Comparison of ENCODE assay signal across 23 cellular contexts in the genomic region with DNA sequence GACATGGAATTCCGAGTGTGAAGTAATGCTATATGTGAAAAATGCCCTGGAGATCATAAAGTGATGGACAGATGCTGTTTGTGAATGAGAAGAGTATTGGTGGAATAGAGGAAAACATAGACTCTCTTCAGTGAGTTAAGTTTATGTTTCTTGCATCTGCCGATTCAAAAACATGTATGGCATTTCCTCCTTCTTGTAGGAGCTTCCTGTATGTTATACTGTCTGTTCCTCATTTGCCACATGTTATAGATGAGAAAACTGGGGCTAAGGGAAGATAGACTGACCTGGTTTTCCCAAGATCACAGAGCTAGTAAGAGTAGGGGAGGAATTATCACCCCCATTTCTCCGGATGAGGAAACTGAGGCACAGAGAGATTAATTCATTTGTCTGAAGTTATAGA. TPM values are rescaled to one million over a fixed set of nuclear protein-coding genes. Genes with fewer than 3 reads are reported as not detected.
DNase-seq lines count a peak whose midpoint lies in the region; ATAC-seq, FAIRE-seq and TF ChIP-seq lines count a peak whose summit lies in the region.
"Had no signal": no experiment of that assay in that cellular context is flagged by ENCODE, and none has a peak within 500 bp of the region (broad histone marks: within the 10 kb centered on the region; RNA-seq: fewer than 3 reads in every experiment).

No MANE protein-coding gene starts in this region.

- no peak overlapping the region for H3K27ac Mint-ChIP-seq in MCF 10A (ENCODE audit: low read depth, unreplicated experiment)
- H3K27ac Mint-ChIP-seq: neural progenitor cell had no signal

- peaks cover 14% of the 10 kb centered on the region for H3K4me1 Mint-ChIP-seq in MCF 10A (ENCODE audit: insufficient read depth, unreplicated experiment)
- H3K4me1 Mint-ChIP-seq: neural progenitor cell had no signal

- BruUV-seq in mammary epithelial cell (replicated peaks; lab: Mats Ljungman, UMichigan) (no TSS peak), MCF 10A (replicated peaks; lab: Mats Ljungman, UMichigan) (no TSS peak), endothelial cell of umbilical vein (replicated peaks; lab: Mats Ljungman, UMichigan) (no TSS peak)

- H3K4me3 Mint-ChIP-seq in MCF 10A (ENCODE audit: unreplicated experiment) = no peak overlapping the region
- H3K4me3 Mint-ChIP-seq: neural progenitor cell had no signal

- H4K8ac ChIP-seq in trophoblast cell (ENCODE audit: low read depth, low read length) = no peak overlapping the region

- peak; percentile 82 for FAIRE-seq in endothelial cell of umbilical vein (lab: Jason Lieb, UNC)
- FAIRE-seq: A549, D721Med, TTC549, urothelium cell line had no signal

- CTCF ChIA-PET in mammary epithelial cell (lab: Charles Lee; ENCODE audit: low non-redundant PET) (no interaction called here), MCF 10A (lab: Yijun Ruan, JAX) (interaction anchor here (0.7 to 5.5 kb wide), 3 partner anchors 15 to 158 kb away, joined by 3 to 51 read pairs (median 3); no protein-coding TSS in a partner anchor), endothelial cell of umbilical vein (lab: Charles Lee) (interaction anchor here (1.2 to 1.3 kb wide), 3 partner anchors 9 to 88 kb away, joined by 3 to 4 read pairs (median 4); no protein-coding TSS in a partner anchor)

- WGBS in mammary epithelial cell (ENCODE audit: low coverage, missing lambda C conversion rate) = 87% methylated on average over 3 of the region's 3 CpGs
- no CpG with 5 or more reads among the region's 3 CpGs for WGBS in trophoblast cell (ENCODE audit: extremely low coverage, insufficient coverage, insufficient read length)

- no peak overlapping the region for H4K12ac ChIP-seq in trophoblast cell (ENCODE audit: low read depth, low read length)

- no peaks in the 10 kb centered on the region for H3K79me1 ChIP-seq in trophoblast cell (ENCODE audit: low read length)

- no peak overlapping the region for H2AK5ac ChIP-seq in trophoblast cell (ENCODE audit: low read length)

- no peaks in the 10 kb centered on the region for H3K27me3 Mint-ChIP-seq in MCF 10A (ENCODE audit: insufficient read depth, unreplicated experiment)

- H2AFZ ChIP-seq in mammary epithelial cell (ENCODE audit: low read depth, low read length) (peak overlapping the region; percentile 31), OCI-LY3 (ENCODE audit: low read depth, low read length) (no peak overlapping the region), endothelial cell of umbilical vein (ENCODE audit: low read depth, low read length) (no peak overlapping the region), trophoblast cell (ENCODE audit: insufficient read depth, low read length, poor library complexity) (no peak overlapping the region)
- H2AFZ ChIP-seq: neural progenitor cell had no signal

- TF ChIP-seq POLR2A in endothelial cell of umbilical vein (IDR thresholded peaks at IDR 0.05; ENCODE audit: low read depth, low read length) = no peak

- H3K27ac ChIP-seq in mammary epithelial cell (ENCODE audit: insufficient read depth, low read depth, low read length) (no peak overlapping the region), OCI-LY3 (ENCODE audit: low read length) (no peak overlapping the region), endothelial cell of umbilical vein (ENCODE audit: insufficient read depth, low read depth, low read length) (no peak overlapping the region), upper lobe of right lung (no peak overlapping the region), trophoblast cell (ENCODE audit: low read depth, low read length) (no peak overlapping the region)
- H3K27ac ChIP-seq: A549, dorsolateral prefrontal cortex, KMS-11, neural progenitor cell had no signal

- H4K91ac ChIP-seq in trophoblast cell (ENCODE audit: low read depth, low read length) = no peak overlapping the region

- H2BK12ac ChIP-seq in trophoblast cell (ENCODE audit: low read length) = no peak overlapping the region

- in situ Hi-C loops in mammary epithelial cell (cut with MboI; ENCODE audit: low sequenced_read_pairs in 2 of 2) = no loop called here

- no peaks in the 10 kb centered on the region for H3K27me3 ChIP-seq in mammary epithelial cell (ENCODE audit: insufficient read depth, low read length)
- no peaks in the 10 kb centered on the region for H3K27me3 ChIP-seq in OCI-LY3 (ENCODE audit: low read depth, low read length)
- peaks cover 0 to 2% of the 10 kb centered on the region in 2 experiments for H3K27me3 ChIP-seq in endothelial cell of umbilical vein (ENCODE audit: control insufficient read depth in 2 of 2, insufficient read depth in 2 of 2, low read length in 2 of 2)
- H3K27me3 ChIP-seq in upper lobe of right lung = no peaks in the 10 kb centered on the region
- H3K27me3 ChIP-seq in trophoblast cell (ENCODE audit: insufficient read depth, low read length) = no peaks in the 10 kb centered on the region
- H3K27me3 ChIP-seq: dorsolateral prefrontal cortex, neural progenitor cell had no signal

- dilution Hi-C loops in mammary epithelial cell (cut with HindIII; ENCODE audit: low sequenced_read_pairs) (no loop called here), endothelial cell of umbilical vein (cut with MboI; ENCODE audit: extremely low pct_ligation_motif_present, low sequenced_read_pairs) (no loop called here)

- TF ChIP-seq CTCF in mammary epithelial cell (conservative IDR thresholded peaks at IDR 0.05 in 1 of 2, IDR thresholded peaks at IDR 0.05 in 1 of 2; ENCODE audit: extremely low read depth in 1 of 2, insufficient read depth in 1 of 2, low read depth in 1 of 2, low read length in 2 of 2) (no peak), MCF 10A (IDR thresholded peaks at IDR 0.05; ENCODE audit: unreplicated experiment) (no peak), OCI-LY3 (IDR thresholded peaks at IDR 0.05; ENCODE audit: low read depth, low read length) (no peak), endothelial cell of umbilical vein (IDR thresholded peaks at IDR 0.05; ENCODE audit: extremely low read depth in 1 of 2, insufficient read depth in 1 of 2, low read depth in 1 of 2, low read length in 2 of 2) (no peak), upper lobe of right lung (IDR thresholded peaks at IDR 0.05) (no peak)

- H3K4ac ChIP-seq in trophoblast cell (ENCODE audit: low read depth, low read length) = no peak overlapping the region

- intact Hi-C loops in mammary epithelial cell (cut with micrococcal nuclease) (no loop called here), MCF 10A (cut with micrococcal nuclease) (no loop called here), endothelial cell of umbilical vein (cut with micrococcal nuclease) (no loop called here), upper lobe of right lung (cut with DNase I) (no loop called here)

- H4K20me1 ChIP-seq in mammary epithelial cell (ENCODE audit: insufficient read depth, low read length) (no peaks in the 10 kb centered on the region), OCI-LY3 (ENCODE audit: insufficient read depth, low read length) (no peaks in the 10 kb centered on the region), endothelial cell of umbilical vein (replicated peaks; ENCODE audit: control insufficient read depth, extremely low read depth, insufficient read depth, low read length) (no peaks in the 10 kb centered on the region)

- H3K18ac ChIP-seq in trophoblast cell (ENCODE audit: low read length) = no peak overlapping the region

- DNase-seq in mammary epithelial cell (no peak), MCF 10A (ENCODE audit: unreplicated experiment) (no peak), endothelial cell of umbilical vein (ENCODE audit: low read depth, low spot score) (peak; percentile 20), upper lobe of right lung (no peak), trophoblast cell (no peak), NCI-H446 treated with DMSO at 0.1 percent for 48 hours (lab: John Stamatoyannopoulos, UW) (no peak)
- DNase-seq: activated effector memory CD4-positive, alpha-beta T cell treated with anti-CD3 and anti-CD28 coated beads, Interleukin-2, amount 50 U/mL, for 16 hours; dorsolateral prefrontal cortex; NCI-H187 treated with DMSO at 0.1 percent for 48 hours; SHP77; stimulated activated naive CD4-positive, alpha-beta T cell treated with Interleukin-2 at 50 U/mL for 16 hours had no signal

- H2BK120ac ChIP-seq in trophoblast cell (ENCODE audit: insufficient read depth, low read length, poor library complexity) = no peak overlapping the region

- no peaks in the 10 kb centered on the region for H3K9me1 ChIP-seq in endothelial cell of umbilical vein (replicated peaks; ENCODE audit: control insufficient read depth, extremely low read depth, insufficient read depth, low read length)

- H3K36me3 Mint-ChIP-seq in MCF 10A (ENCODE audit: insufficient read depth, unreplicated experiment) = no peaks in the 10 kb centered on the region
- H3K36me3 Mint-ChIP-seq: neural progenitor cell had no signal

- H3K4me2 ChIP-seq in mammary epithelial cell (ENCODE audit: insufficient read depth, low read depth, low read length) = no peak overlapping the region
- peak overlapping the region; percentile 22; the same call in 1 of the 2 replicates for H3K4me2 ChIP-seq in OCI-LY3 (ENCODE audit: low read length)
- no peak overlapping the region for H3K4me2 ChIP-seq in endothelial cell of umbilical vein (ENCODE audit: insufficient read depth, low read length)
- no peak overlapping the region for H3K4me2 ChIP-seq in trophoblast cell (ENCODE audit: low read length)
- H3K4me2 ChIP-seq: A549, KMS-11, neural progenitor cell had no signal

- H3K4me1 ChIP-seq in mammary epithelial cell (ENCODE audit: insufficient read depth, low read length) (peaks cover 18% of the 10 kb centered on the region), OCI-LY3 (ENCODE audit: low read length) (peaks cover 12% of the 10 kb centered on the region), endothelial cell of umbilical vein (ENCODE audit: control insufficient read depth, extremely low read depth, insufficient read depth, low read length) (peaks cover 5% of the 10 kb centered on the region), upper lobe of right lung (peaks cover 11% of the 10 kb centered on the region), trophoblast cell (ENCODE audit: control insufficient read depth in 1 of 2, insufficient read depth in 2 of 2, low read length in 2 of 2) (no peaks in the 10 kb centered on the region)
- H3K4me1 ChIP-seq: A549 had no signal

- no peak overlapping the region for H2BK5ac ChIP-seq in trophoblast cell (ENCODE audit: low read depth, low read length, poor library complexity)

- no peaks in the 10 kb centered on the region for H3K9me3 Mint-ChIP-seq in MCF 10A (ENCODE audit: unreplicated experiment)

- H3K36me3 ChIP-seq in mammary epithelial cell (ENCODE audit: insufficient read depth, low read length) (no peaks in the 10 kb centered on the region), OCI-LY3 (replicated peaks; ENCODE audit: low read depth, low read length) (no peaks in the 10 kb centered on the region), endothelial cell of umbilical vein (ENCODE audit: control insufficient read depth in 2 of 2, extremely low read depth in 1 of 2, insufficient read depth in 2 of 2, low read length in 2 of 2) (no peaks in the 10 kb centered on the region), upper lobe of right lung (no peaks in the 10 kb centered on the region), trophoblast cell (ENCODE audit: control insufficient read depth in 1 of 2, insufficient read depth in 2 of 2, low read length in 2 of 2) (no peaks in the 10 kb centered on the region)
- H3K36me3 ChIP-seq: neural progenitor cell had no signal

- POLR2A ChIA-PET in MCF 10A (lab: Yijun Ruan, JAX) (interaction anchor here (0.9 to 1.5 kb wide), 2 partner anchors 9 to 14 kb away, joined by 3 to 4 read pairs; no protein-coding TSS in a partner anchor), endothelial cell of umbilical vein (lab: Charles Lee) (no interaction called here)

- H3K9ac ChIP-seq in mammary epithelial cell (ENCODE audit: insufficient read depth, low read length) (no peak overlapping the region), OCI-LY3 (ENCODE audit: low read length) (no peak overlapping the region), endothelial cell of umbilical vein (replicated peaks; ENCODE audit: extremely low read depth, insufficient read depth, low read length) (no peak overlapping the region), trophoblast cell (ENCODE audit: low read length) (no peak overlapping the region)
- H3K9ac ChIP-seq: KMS-11, neural progenitor cell had no signal

- H3K14ac ChIP-seq in trophoblast cell (ENCODE audit: low read length) = no peak overlapping the region

- H3K4me3 ChIP-seq in mammary epithelial cell (replicated peaks in 1 of 3; ENCODE audit: insufficient read depth in 1 of 3, low read depth in 2 of 3, low read length in 3 of 3) = no peak overlapping the region
- no peak overlapping the region for H3K4me3 ChIP-seq in OCI-LY3 (ENCODE audit: low read length)
- H3K4me3 ChIP-seq in endothelial cell of umbilical vein (replicated peaks in 1 of 3; ENCODE audit: insufficient read depth in 1 of 3, low read depth in 1 of 3, low read length in 3 of 3) = no peak overlapping the region
- H3K4me3 ChIP-seq in upper lobe of right lung = no peak overlapping the region
- H3K4me3 ChIP-seq in trophoblast cell (ENCODE audit: low read depth, low read length) = no peak overlapping the region
- H3K4me3 ChIP-seq: A549, dorsolateral prefrontal cortex, neural progenitor cell, skin epidermis had no signal

- H3K79me2 ChIP-seq in mammary epithelial cell (ENCODE audit: insufficient read depth, low read length) (no peaks in the 10 kb centered on the region), OCI-LY3 (ENCODE audit: low read length) (no peaks in the 10 kb centered on the region), endothelial cell of umbilical vein (ENCODE audit: control insufficient read depth, insufficient read depth, low read length) (no peaks in the 10 kb centered on the region), trophoblast cell (ENCODE audit: control insufficient read depth, insufficient read depth, low read length, poor library complexity) (no peaks in the 10 kb centered on the region)

- peak; percentile 70 for ATAC-seq in upper lobe of right lung
- ATAC-seq in GM18511 (IDR thresholded peaks at IDR 0.05; ENCODE audit: unreplicated experiment) = no peak
- ATAC-seq: A549 had no signal

- no peak overlapping the region for H3K23ac ChIP-seq in trophoblast cell (ENCODE audit: low read length)

- H3K9me3 ChIP-seq in mammary epithelial cell (replicated peaks; ENCODE audit: insufficient read depth, low read length) = no peaks in the 10 kb centered on the region
- H3K9me3 ChIP-seq in OCI-LY3 (ENCODE audit: insufficient read depth, low read length) = no peaks in the 10 kb centered on the region
- H3K9me3 ChIP-seq in endothelial cell of umbilical vein (replicated peaks; ENCODE audit: control insufficient read depth, insufficient read depth, low read length) = no peaks in the 10 kb centered on the region
- no peaks in the 10 kb centered on the region for H3K9me3 ChIP-seq in upper lobe of right lung
- no peaks in the 10 kb centered on the region for H3K9me3 ChIP-seq in trophoblast cell (ENCODE audit: insufficient read depth, low read depth, low read length)
- H3K9me3 ChIP-seq: A549 had no signal

RNA-seq across cellular contexts. Expression of a gene that starts 41.1 kb away (rescaled TPM):
- total RNA-seq in mammary epithelial cell (not detected), MCF 10A (2022) (not detected in 2 replicates), endothelial cell of umbilical vein (not detected in 2 replicates), upper lobe of right lung (not detected)
- polyA plus RNA-seq in mammary epithelial cell (0.10 TPM), endothelial cell of umbilical vein (not detected in 2 replicates)
- polyA minus RNA-seq in mammary epithelial cell (not detected), endothelial cell of umbilical vein (not detected in 2 replicates)
- polyA plus RNA-seq in endothelial cell of umbilical vein (2011; cell fraction: cytosol; rRNA removed) = not detected in 2 replicates
- polyA plus RNA-seq in endothelial cell of umbilical vein (2011; cell fraction: nucleus; rRNA removed) = not detected in 2 replicates
- not detected in 2 replicates for polyA plus RNA-seq in endothelial cell of umbilical vein (2012)
- not detected for polyA minus RNA-seq in endothelial cell of umbilical vein (2011; cell fraction: cytosol; rRNA and poly(A)+ RNA removed)
- polyA minus RNA-seq in endothelial cell of umbilical vein (2011; cell fraction: nucleus; rRNA and poly(A)+ RNA removed) = not detected in 2 replicates
- not detected in 2 replicates for polyA plus RNA-seq in trophoblast cell (2013)
- total RNA-seq: activated CD8-positive, alpha-beta memory T cell treated with anti-CD3 and anti-CD28 coated beads for 36 hours; aorta; dorsolateral prefrontal cortex; lower leg skin had no signal
- polyA plus RNA-seq: aorta had no signal

RNA-seq across cellular contexts. Expression of a gene that starts 52.0 kb away (rescaled TPM):
- not detected for total RNA-seq in mammary epithelial cell
- not detected for polyA plus RNA-seq in mammary epithelial cell
- not detected for polyA minus RNA-seq in mammary epithelial cell
- not detected in 2 replicates for total RNA-seq in MCF 10A (2022)
- not detected in 2 replicates for total RNA-seq in endothelial cell of umbilical vein
- polyA plus RNA-seq in endothelial cell of umbilical vein = not detected in 2 replicates
- not detected in 2 replicates for polyA plus RNA-seq in endothelial cell of umbilical vein (2011; cell fraction: cytosol; rRNA removed)
- polyA plus RNA-seq in endothelial cell of umbilical vein (2011; cell fraction: nucleus; rRNA removed) = not detected in 2 replicates
- not detected in 2 replicates for polyA plus RNA-seq in endothelial cell of umbilical vein (2012)
- polyA minus RNA-seq in endothelial cell of umbilical vein = not detected in 2 replicates
- not detected for polyA minus RNA-seq in endothelial cell of umbilical vein (2011; cell fraction: cytosol; rRNA and poly(A)+ RNA removed)
- polyA minus RNA-seq in endothelial cell of umbilical vein (2011; cell fraction: nucleus; rRNA and poly(A)+ RNA removed) = not detected in 2 replicates
- 0.67 TPM for total RNA-seq in upper lobe of right lung
- polyA plus RNA-seq in trophoblast cell (2013) = not detected in 2 replicates
- polyA plus RNA-seq: A549 had no signal

RNA-seq across cellular contexts. Expression of a gene that starts 53.8 kb away (rescaled TPM):
- total RNA-seq in mammary epithelial cell (not detected), MCF 10A (2022) (not detected in 2 replicates), endothelial cell of umbilical vein (not detected in 2 replicates), upper lobe of right lung (not detected)
- polyA plus RNA-seq in mammary epithelial cell (not detected), endothelial cell of umbilical vein (not detected in 2 replicates)
- polyA minus RNA-seq in mammary epithelial cell (not detected), endothelial cell of umbilical vein (not detected in 2 replicates)
- not detected in 2 replicates for polyA plus RNA-seq in endothelial cell of umbilical vein (2011; cell fraction: cytosol; rRNA removed)
- not detected in 2 replicates for polyA plus RNA-seq in endothelial cell of umbilical vein (2011; cell fraction: nucleus; rRNA removed)
- polyA plus RNA-seq in endothelial cell of umbilical vein (2012) = not detected in 2 replicates
- not detected for polyA minus RNA-seq in endothelial cell of umbilical vein (2011; cell fraction: cytosol; rRNA and poly(A)+ RNA removed)
- not detected in 2 replicates for polyA minus RNA-seq in endothelial cell of umbilical vein (2011; cell fraction: nucleus; rRNA and poly(A)+ RNA removed)
- polyA plus RNA-seq in trophoblast cell (2013) = not detected in 2 replicates
- total RNA-seq: activated CD8-positive, alpha-beta memory T cell treated with anti-CD3 and anti-CD28 coated beads for 36 hours; aorta; dorsolateral prefrontal cortex; lower leg skin had no signal
- polyA plus RNA-seq: A549, aorta had no signal
